Comparison of ENCODE assay signal across 8 cellular contexts in genomic region chr14:49861923-49862673, GRCh38. TPM values are rescaled to one million over a fixed set of nuclear protein-coding genes. Genes with fewer than 3 reads are reported as not detected.
DNase-seq lines count a peak whose midpoint lies in the region; ATAC-seq, FAIRE-seq and TF ChIP-seq lines count a peak whose summit lies in the region.

No MANE protein-coding gene starts in this region.

- BruUV-seq in HCT116 (replicated peaks; lab: Mats Ljungman, UMichigan), result no TSS peak

- peak overlapping the region; percentile 98 for H3K4me2 ChIP-seq in HCT116 (ENCODE audit: low read length)

- H3K4me3 ChIP-seq in HCT116 (replicated peaks in 1 of 2; ENCODE audit: low read depth in 1 of 2, low read length in 2 of 2) (peak overlapping the region; percentile 77 to 80), pancreas (peak overlapping the region; percentile 38 to 53 (median 46)), thyroid gland (replicated peaks in 1 of 3) (peak overlapping the region in 2 of 3 donors; percentile 26 to 59)

- intact Hi-C loops in HCT116 (cut with micrococcal nuclease) (loop anchor here (2.0 to 10.0 kb wide), 4 partner anchors 141 to 670 kb away; partner anchors contain the start of genes DMAC2L, L2HGDH, MAP4K5 and SOS2), Right ventricle myocardium superior (cut with DNase I) (no loop called here), pancreas (cut with DNase I) (no loop called here), thyroid gland (cut with DNase I) (loop anchor here (5.0 to 10.0 kb wide), 2 partner anchors 255 to 673 kb away; partner anchors contain the start of genes MAP4K5 and VCPKMT)

- ATAC-seq in HCT116, result peak; percentile 63
- peak; percentile 42 for ATAC-seq in SK-N-SH treated with all-trans-retinoic acid at 6 μM for 48 hours
- ATAC-seq in Right ventricle myocardium superior (ENCODE audit: poor library complexity), result peak; percentile 69
- ATAC-seq in pancreas, result peak; percentile 57 to 87 (median 76)

- peak overlapping the region; percentile 74 for H3K27ac ChIP-seq in HCT116 (ENCODE audit: low read depth, low read length)
- peak overlapping the region; percentile 85 to 98 (median 96) for H3K27ac ChIP-seq in pancreas
- peak overlapping the region; percentile 95 to 99 (median 99) for H3K27ac ChIP-seq in thyroid gland

- H3K27me3 ChIP-seq in HCT116 (ENCODE audit: insufficient read depth, low read length) (no peaks in the 10 kb centered on the region), pancreas (no peaks in the 10 kb centered on the region), thyroid gland (no peaks in the 10 kb centered on the region)

- POLR2A ChIA-PET in HCT116 (lab: Charles Lee), result interaction anchor here (0.6 to 1.9 kb wide), 16 partner anchors 9 to 535 kb away, joined by 3 to 8 read pairs (median 3); partner anchors contain the start of genes ARF6, CDKL1, DNAAF2 and MGAT2

- CTCF ChIA-PET in HCT116 (lab: Charles Lee), result interaction anchor here (0.7 to 4.6 kb wide), 25 partner anchors 9 to 448 kb away, joined by 3 to 76 read pairs (median 4); partner anchors contain the start of genes NEMF and RPS29

- peak; percentile 94 for DNase-seq in DMS79 treated with DMSO at 0.1 percent for 48 hours (lab: John Stamatoyannopoulos, UW)
- peak; percentile 82 for DNase-seq in HCT116 (ENCODE audit: low read depth, low spot score)
- DNase-seq in NCI-H1092 treated with DMSO at 0.1 percent for 48 hours (lab: John Stamatoyannopoulos, UW), result peak; percentile 95
- DNase-seq in activated naive CD8-positive, alpha-beta T cell treated with anti-CD3 and anti-CD28 coated beads, Interleukin-2, amount 50 U/mL, for 16 hours (ENCODE audit: low read depth, low spot score), result peak; percentile 62
- peak; percentile 82 for DNase-seq in Right ventricle myocardium superior
- peak; percentile 63 to 86 (median 82) for DNase-seq in pancreas
- DNase-seq in thyroid gland, result peak; percentile 80 to 87

- no peaks in the 10 kb centered on the region for H3K9me3 ChIP-seq in HCT116 (ENCODE audit: control insufficient read depth in 1 of 2, insufficient read depth in 1 of 2, low read depth in 1 of 2, low read length in 2 of 2)
- no peaks in the 10 kb centered on the region for H3K9me3 ChIP-seq in pancreas
- H3K9me3 ChIP-seq in thyroid gland, result no peaks in the 10 kb centered on the region

- peaks cover 9 to 41% of the 10 kb centered on the region in 2 experiments; a peak in 3 of 4 replicates for H3K4me1 ChIP-seq in HCT116 (ENCODE audit: control insufficient read depth in 1 of 2, insufficient read depth in 2 of 2, low read length in 2 of 2)
- H3K4me1 ChIP-seq in pancreas, result peaks cover 0 to 8% (median 6%) of the 10 kb centered on the region in 3 donors
- peaks cover 0 to 5% of the 10 kb centered on the region in 2 donors for H3K4me1 ChIP-seq in thyroid gland

- no peaks in the 10 kb centered on the region for H3K9me2 ChIP-seq in HCT116 (ENCODE audit: insufficient read depth)

- H3K79me2 ChIP-seq in HCT116 (ENCODE audit: insufficient read depth, low read length), result no peaks in the 10 kb centered on the region

- WGBS in pancreas, 2 donors, result 0 to 1% methylated on average over 29 of the region's 32 CpGs
- WGBS in thyroid gland, 2 donors, result 2% methylated on average over 27 to 29 of the region's 32 CpGs

- peak overlapping the region; percentile 100 for H2AFZ ChIP-seq in HCT116 (ENCODE audit: low read depth, low read length, poor library complexity, severe bottlenecking)

- H3K36me3 ChIP-seq in HCT116 (ENCODE audit: control insufficient read depth in 1 of 2, insufficient read depth in 2 of 2, low read length in 2 of 2), result no peaks in the 10 kb centered on the region
- H3K36me3 ChIP-seq in pancreas, result no peaks in the 10 kb centered on the region
- no peaks in the 10 kb centered on the region for H3K36me3 ChIP-seq in thyroid gland

- TF ChIP-seq RAD21 in HCT116 (IDR thresholded peaks at IDR 0.05; ENCODE audit: low read depth), result peak; percentile 64

- no peaks in the 10 kb centered on the region for H4K20me1 ChIP-seq in HCT116 (ENCODE audit: insufficient read depth)

- no peak for FAIRE-seq in pancreas (lab: Jason Lieb, UNC)

- TF ChIP-seq CTCF in HCT116 (IDR thresholded peaks at IDR 0.05 in 2 of 3, conservative IDR thresholded peaks at IDR 0.05 in 1 of 3; ENCODE audit: borderline replicate concordance in 1 of 3, insufficient read depth in 1 of 3, low read depth in 2 of 3, low read length in 2 of 3), result peak; percentile 100
- peak; percentile 100 for TF ChIP-seq CTCF in pancreas (IDR thresholded peaks at IDR 0.05)
- TF ChIP-seq CTCF in thyroid gland (IDR thresholded peaks at IDR 0.05), result peak; percentile 100

- RAD21 ChIA-PET in HCT116 (lab: Charles Lee; ENCODE audit: low non-redundant PET in 1 of 2, low total read pairs in 2 of 2, uncharacterized antibody in 2 of 2, unreplicated experiment in 2 of 2), result interaction anchor here in 1 of 2 experiments (1.1 to 1.3 kb wide), 2 partner anchors 10 to 18 kb away, joined by 3 to 4 read pairs; partner anchors contain the start of gene NEMF

- no peak for TF ChIP-seq POLR2A in HCT116 (IDR thresholded peaks at IDR 0.05; ENCODE audit: borderline replicate concordance, extremely low read depth, insufficient read depth, insufficient read length)
- peak in 1 of 2 donors; percentile 69 for TF ChIP-seq POLR2A in thyroid gland (IDR thresholded peaks at IDR 0.05)

- peak overlapping the region; percentile 77 for H3K9ac ChIP-seq in HCT116 (ENCODE audit: low read length)

TF ChIP-seq in HCT116, 20 proteins besides CTCF, POLR2A, EP300 and RAD21:
- TF ChIP-seq YY1 (IDR thresholded peaks at IDR 0.05; ENCODE audit: extremely low read depth, insufficient replicate concordance, low read depth, low read length) (peak; percentile 95), ELF1 (IDR thresholded peaks at IDR 0.05; ENCODE audit: borderline replicate concordance, low read depth) (no peak), SP1 (IDR thresholded peaks at IDR 0.05; ENCODE audit: low read depth) (peak; percentile 20; the same call in 1 of the 2 replicates), TCF7L2 (IDR thresholded peaks at IDR 0.05; ENCODE audit: borderline replicate concordance, extremely low read depth, insufficient read depth, insufficient read length) (no peak), CBX3 (IDR thresholded peaks at IDR 0.05; ENCODE audit: low read depth) (peak; percentile 57), ATF3 (IDR thresholded peaks at IDR 0.05) (no peak; the same call in 1 of the 2 replicates), JUND (IDR thresholded peaks at IDR 0.05) (0 out of 2 replicates have a peak, but pooled peaks have one; percentile 5), EGR1 (IDR thresholded peaks at IDR 0.05; ENCODE audit: low read depth) (peak; percentile 13; the same call in 1 of the 2 replicates), SRF (IDR thresholded peaks at IDR 0.05; ENCODE audit: low read depth) (no peak; the same call in 1 of the 2 replicates), POLR2AphosphoS5 (IDR thresholded peaks at IDR 0.05; ENCODE audit: low read depth, low read length) (0 out of 2 replicates have a peak, but pooled peaks have one; percentile 26), MAX (IDR thresholded peaks at IDR 0.05) (no peak)

TF ChIP-seq in SK-N-SH treated with all-trans-retinoic acid at 6 μM for 48 hours, 23 proteins besides CTCF, POLR2A, EP300 and RAD21:
- TF ChIP-seq RARB (CRISPR knock-in tag; IDR thresholded peaks at IDR 0.05) (no peak), POU6F1 (CRISPR knock-in tag; IDR thresholded peaks at IDR 0.05; ENCODE audit: borderline replicate concordance, low read depth) (0 out of 2 replicates have a peak, but pooled peaks have one; percentile 53)

RNA-seq across cellular contexts. Expression of gene NEMF, which starts 9.5 kb away (rescaled TPM):
- 57.7 TPM for total RNA-seq in HCT116 (2021; ENCODE audit: unreplicated experiment)
- 21.6 and 26.1 TPM in 2 replicates for polyA plus RNA-seq in HCT116 (2012)
- total RNA-seq in Right ventricle myocardium superior, result 44.5 TPM
- total RNA-seq in pancreas, result 10 to 100 TPM; 17.6 to 32.4 (median 21.7) TPM
- 10 to 100 TPM; 22.3 to 24.7 TPM for polyA plus RNA-seq in pancreas
- 100 to 1,000 TPM in 3 of 4 donors, 10 to 100 TPM in 1; 93.9 to 170 (median 118) TPM for total RNA-seq in thyroid gland

RNA-seq across cellular contexts. Expression of gene ARF6, which starts 30.8 kb away (rescaled TPM):
- total RNA-seq in HCT116 (2021; ENCODE audit: unreplicated experiment), result 88.8 TPM
- 40.5 and 43.0 TPM in 2 replicates for polyA plus RNA-seq in HCT116 (2012)
- 23.8 TPM for total RNA-seq in Right ventricle myocardium superior
- total RNA-seq in pancreas, result 10 to 100 TPM; 12.4 to 32.4 (median 16.6) TPM
- 10 to 100 TPM in 1 of 2 donors, 1 to 10 TPM in 1; 8.9 to 16.7 TPM for polyA plus RNA-seq in pancreas
- total RNA-seq in thyroid gland, result 10 to 100 TPM; 35.6 to 59.4 (median 48.5) TPM

Comparison
In these comparisons a context has a peak if more than half of its experiments do, and no peak if none do; other contexts are left out.
1. Peak in every context shown above with its lines: DNase-seq, ATAC-seq, H3K4me3 ChIP-seq and H3K27ac ChIP-seq.
2. intact Hi-C loops: an anchor here in HCT116 (2.0 to 10.0 kb wide) and thyroid gland (5.0 to 10.0 kb wide); none called in Right ventricle myocardium superior and pancreas.